In the genomic region with DNA sequence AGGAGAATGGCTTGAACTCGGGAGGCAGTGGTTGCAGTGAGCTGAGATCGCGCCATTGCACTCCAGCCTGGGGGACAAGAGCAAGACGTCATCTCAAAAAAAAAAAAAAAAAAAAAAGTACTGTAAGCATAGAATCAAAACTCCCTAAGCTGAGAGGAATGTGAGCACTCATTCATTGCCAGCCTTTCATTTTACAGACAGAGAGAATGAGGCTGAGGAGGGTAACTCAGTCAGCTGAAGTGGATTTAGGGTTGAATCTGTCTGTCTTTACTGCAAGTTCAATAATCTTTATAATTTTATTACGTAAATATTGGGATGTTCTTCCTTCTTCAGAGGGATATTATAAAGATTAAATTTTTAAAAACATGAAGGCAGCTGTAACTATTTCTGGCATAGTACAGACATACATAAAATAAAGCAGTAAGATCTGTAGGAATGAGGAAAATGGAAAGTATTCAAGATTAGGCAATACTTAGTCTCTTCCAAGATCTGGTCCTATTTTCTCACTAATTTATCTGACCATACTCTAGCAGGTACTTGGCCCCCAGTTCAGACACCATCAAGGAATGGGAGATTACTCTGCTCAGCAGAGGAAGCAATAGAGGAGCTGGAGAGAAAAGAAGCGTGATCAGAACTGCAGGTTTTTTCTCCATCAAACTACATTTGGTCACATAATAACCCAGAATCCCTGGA, we compare ENCODE assay signal across 30 cellular contexts. TPM values are rescaled to one million over a fixed set of nuclear protein-coding genes. Genes with fewer than 3 reads are reported as not detected.
"Had no signal": no experiment of that assay in that cellular context is flagged by ENCODE, and none has a peak within 500 bp of the region (broad histone marks: within the 10 kb centered on the region; RNA-seq: fewer than 3 reads in every experiment).

No MANE protein-coding gene starts in this region.

- H3K27ac Mint-ChIP-seq: activated B cell treated with CpG ODN at 0.5 μM for 24 hours; activated CD4-positive, alpha-beta memory T cell treated with anti-CD3 and anti-CD28 coated beads, Interleukin-2, amount 10 ng/mL, durations not matched to agents 7 days and 5 days; activated naive CD8-positive, alpha-beta T cell; T-cell had no signal

- H3K4me3 ChIP-seq: cardiac muscle cell, SK-N-MC had no signal

- H3K4me3 Mint-ChIP-seq: activated B cell treated with CpG ODN at 0.5 μM for 24 hours; activated CD4-positive, alpha-beta memory T cell treated with anti-CD3 and anti-CD28 coated beads, Interleukin-2, amount 10 ng/mL, durations not matched to agents 7 days and 5 days; activated naive CD8-positive, alpha-beta T cell; T-cell had no signal

- ATAC-seq: Panc1, Right ventricle myocardium inferior, T-cell had no signal

- H3K27me3 ChIP-seq: brain microvascular endothelial cell, cardiac muscle cell had no signal

- H3K9me3 Mint-ChIP-seq: activated B cell treated with CpG ODN at 0.5 μM for 24 hours; activated CD4-positive, alpha-beta memory T cell treated with anti-CD3 and anti-CD28 coated beads, Interleukin-2, amount 10 ng/mL, durations not matched to agents 7 days and 5 days; T-cell had no signal

- DNase-seq: activated B cell treated with CpG ODN at 0.5 μM for 24 hours; activated CD4-positive, alpha-beta memory T cell treated with anti-CD3 and anti-CD28 coated beads, Interleukin-2, amount 10 ng/mL, durations not matched to agents 7 days and 5 days; activated CD4-positive, alpha-beta T cell treated with anti-CD3 and anti-CD28 coated beads for 1 hour; activated CD4-positive, alpha-beta T cell treated with anti-CD3 and anti-CD28 coated beads, Interleukin-2, amount 50 U/mL, for 1 hour; activated CD8-positive, alpha-beta memory T cell treated with anti-CD3 and anti-CD28 coated beads, Interleukin-2, amount 50 U/mL, for 4 hours; activated effector memory CD4-positive, alpha-beta T cell treated with anti-CD3 and anti-CD28 coated beads, Interleukin-2, amount 50 U/mL, for 16 hours; activated naive CD4-positive, alpha-beta T cell treated with Interleukin-2 at 50 U/mL for 16 hours; brain microvascular endothelial cell; KG1; NCI-H1048; NCI-H146; NCI-H1930; NCI-H2107; NCI-H2171 treated with DMSO at 0.1 percent for 48 hours; NCI-H345; NCI-H510A; NCI-H526 treated with DMSO at 0.1 percent for 48 hours; NCI-H82; RPMI8226; T-cell; T-helper 2 cell; T1000 had no signal

- H3K36me3 ChIP-seq: brain microvascular endothelial cell, cardiac muscle cell had no signal

- H3K27ac ChIP-seq: brain microvascular endothelial cell, cardiac muscle cell, SK-N-MC had no signal

- H3K4me1 Mint-ChIP-seq: activated CD4-positive, alpha-beta memory T cell treated with anti-CD3 and anti-CD28 coated beads, Interleukin-2, amount 10 ng/mL, durations not matched to agents 7 days and 5 days; T-cell had no signal

- H3K36me3 Mint-ChIP-seq: activated naive CD8-positive, alpha-beta T cell; T-cell had no signal

RNA-seq across cellular contexts. Expression of a gene that starts 24.1 kb away (rescaled TPM):
- total RNA-seq: activated CD4-positive, alpha-beta memory T cell treated with anti-CD3 and anti-CD28 coated beads, Interleukin-2, amount 10 ng/mL, durations not matched to agents 7 days and 5 days; cardiac muscle cell; LHCN-M2; M059J; OCI-LY7 had no signal
- polyA plus RNA-seq: cardiac muscle cell had no signal

RNA-seq across cellular contexts. Expression of a gene that starts 26.1 kb away (rescaled TPM):
- total RNA-seq: activated B cell treated with CpG ODN at 0.5 μM for 24 hours; activated CD4-positive, alpha-beta memory T cell treated with anti-CD3 and anti-CD28 coated beads, Interleukin-2, amount 10 ng/mL, durations not matched to agents 7 days and 5 days; cardiac muscle cell; LHCN-M2; M059J; OCI-LY7; Right ventricle myocardium inferior; T-cell had no signal
- polyA plus RNA-seq: cardiac muscle cell had no signal

RNA-seq across cellular contexts. Expression of a gene that starts 35.1 kb away (rescaled TPM):
- total RNA-seq: activated B cell treated with CpG ODN at 0.5 μM for 24 hours; activated CD4-positive, alpha-beta memory T cell treated with anti-CD3 and anti-CD28 coated beads, Interleukin-2, amount 10 ng/mL, durations not matched to agents 7 days and 5 days; cardiac muscle cell; LHCN-M2; M059J; OCI-LY7; Right ventricle myocardium inferior; T-cell had no signal
- polyA plus RNA-seq: cardiac muscle cell had no signal

RNA-seq across cellular contexts. Expression of a gene that starts 52.5 kb away (rescaled TPM):
- total RNA-seq: activated B cell treated with CpG ODN at 0.5 μM for 24 hours; activated CD4-positive, alpha-beta memory T cell treated with anti-CD3 and anti-CD28 coated beads, Interleukin-2, amount 10 ng/mL, durations not matched to agents 7 days and 5 days; cardiac muscle cell; LHCN-M2; M059J; OCI-LY7; Right ventricle myocardium inferior; T-cell had no signal
- polyA plus RNA-seq: cardiac muscle cell had no signal
